8 cellular contexts compared by ENCODE assay signal in genomic region chr2:193584522-193584938, GRCh38.
DNase-seq lines count a peak whose midpoint lies in the region; ATAC-seq, FAIRE-seq and TF ChIP-seq lines count a peak whose summit lies in the region.

No MANE protein-coding gene starts in this region.

- H3K4me3 ChIP-seq in upper lobe of left lung = no peak overlapping the region

- DNase-seq in Caki2 (ENCODE audit: low read depth) (peak; percentile 41), RCC 7860 (ENCODE audit: low spot score) (peak; percentile 48), iPS DF 19.7 (ENCODE audit: low read depth, low spot score) (peak; percentile 45), DMS79 (lab: John Stamatoyannopoulos, UW) (no peak), upper lobe of left lung (no peak)
- DNase-seq in effector CD8-positive, alpha-beta T cell (lab: John Stamatoyannopoulos, UW) = no peak

- H3K4me1 ChIP-seq in upper lobe of left lung = no peaks in the 10 kb centered on the region

- no peak for TF ChIP-seq POLR2A in upper lobe of left lung (IDR thresholded peaks at IDR 0.05)

- H3K27ac ChIP-seq in upper lobe of left lung = no peak overlapping the region

- FAIRE-seq in RCC 7860 (lab: Jason Lieb, UNC) = no peak

- no peak for TF ChIP-seq EP300 in upper lobe of left lung (IDR thresholded peaks at IDR 0.05)

- no peaks in the 10 kb centered on the region for H3K27me3 ChIP-seq in upper lobe of left lung

- ATAC-seq in GM19351 (IDR thresholded peaks at IDR 0.05; ENCODE audit: unreplicated experiment) (peak; percentile 94), HG03196 (IDR thresholded peaks at IDR 0.05; ENCODE audit: unreplicated experiment) (peak; percentile 89), upper lobe of left lung (ENCODE audit: low FRiP score in 2 of 2) (no peak)

- H3K9me3 ChIP-seq in upper lobe of left lung = no peaks in the 10 kb centered on the region

- 73 to 100% methylated on average over 1 of the region's 1 CpG for WGBS in upper lobe of left lung, 2 donors

- in situ Hi-C loops in Caki2 (cut with HindIII; ENCODE audit: low pct_unique_long_range_greater_than_20kb, low sequenced_read_pairs) = no loop called here

- TF ChIP-seq CTCF in upper lobe of left lung (IDR thresholded peaks at IDR 0.05) = no peak

- H3K36me3 ChIP-seq in upper lobe of left lung = no peaks in the 10 kb centered on the region

Comparison
In these comparisons a context has a peak if more than half of its experiments do, and no peak if none do; other contexts are left out.
1. DNase-seq: peak in Caki2 (single experiment), RCC 7860 (single experiment) and iPS DF 19.7 (single experiment); none in DMS79 (single experiment), upper lobe of left lung (0 of 2) and effector CD8-positive, alpha-beta T cell (single experiment).
2. ATAC-seq: peak in GM19351 (single experiment) and HG03196 (single experiment); none in upper lobe of left lung (0 of 2).